Comparison of ENCODE assay signal across 34 cellular contexts in genomic region chr7:139948167-139948566, GRCh38.
"Had no signal": no experiment of that assay in that cellular context is flagged by ENCODE, and none has a peak within 500 bp of the region (broad histone marks: within the 10 kb centered on the region; RNA-seq: fewer than 3 reads in every experiment).

No MANE protein-coding gene starts in this region.

- H3K36me3 ChIP-seq: adrenal gland, ascending aorta, brain microvascular endothelial cell, breast epithelium, cardiac muscle cell had no signal

- H3K27me3 ChIP-seq: adrenal gland, ascending aorta, body of pancreas, breast epithelium, cardiac muscle cell had no signal

- H3K9me3 ChIP-seq: adrenal gland, body of pancreas had no signal

- H3K4me1 ChIP-seq: adrenal gland, ascending aorta, breast epithelium had no signal

- ATAC-seq: activated naive CD4-positive, alpha-beta T cell treated with anti-CD3 and anti-CD28 coated beads, Interleukin-2, amount 50 U/mL, for 72 hours; activated naive CD8-positive, alpha-beta T cell treated with anti-CD3 and anti-CD28 coated beads, Interleukin-2, amount 50 U/mL, for 24 hours; activated T-cell treated with anti-CD3 and anti-CD28 coated beads, Interleukin-2, amount 50 U/mL, for 4 hours; activated T-cell treated with anti-CD3 and anti-CD28 coated beads, Interleukin-2, amount 50 U/mL, for 72 hours; activated T-helper 17 cell treated with anti-CD3 and anti-CD28 coated beads, Interleukin-2, amount 50 U/mL, for 72 hours; body of pancreas had no signal

- DNase-seq: activated effector memory CD4-positive, alpha-beta T cell treated with anti-CD3 and anti-CD28 coated beads, Interleukin-2, amount 50 U/mL, for 16 hours; activated effector memory CD4-positive, alpha-beta T cell treated with Interleukin-2 at 50 U/mL for 16 hours; activated gamma-delta T cell; activated gamma-delta T cell treated with Interleukin-2 at 50 U/mL for 16 hours; activated naive CD4-positive, alpha-beta T cell; activated naive CD4-positive, alpha-beta T cell treated with anti-CD3 and anti-CD28 coated beads for 36 hours; activated naive CD4-positive, alpha-beta T cell treated with anti-CD3 and anti-CD28 coated beads, Interleukin-2, amount 10 ng/mL, durations not matched to agents 7 days and 5 days; activated naive CD4-positive, alpha-beta T cell treated with anti-CD3 and anti-CD28 coated beads, Interleukin-2, amount 50 U/mL, for 16 hours; activated naive CD4-positive, alpha-beta T cell treated with Interleukin-2 at 50 U/mL for 16 hours; activated naive CD8-positive, alpha-beta T cell treated with anti-CD3 and anti-CD28 coated beads for 36 hours; activated naive CD8-positive, alpha-beta T cell treated with anti-CD3 and anti-CD28 coated beads, Interleukin-2, amount 10 ng/mL, durations not matched to agents 7 days and 5 days; activated naive CD8-positive, alpha-beta T cell treated with anti-CD3 and anti-CD28 coated beads, Interleukin-2, amount 50 U/mL, for 24 hours; activated T-cell treated with anti-CD3 and anti-CD28 coated beads, Interleukin-2, amount 50 U/mL, for 1 hour; activated T-cell treated with anti-CD3 and anti-CD28 coated beads, Interleukin-2, amount 50 U/mL, for 24 hours; activated T-cell treated with anti-CD3 and anti-CD28 coated beads, Interleukin-2, amount 50 U/mL, for 4 hours; activated T-cell treated with anti-CD3 and anti-CD28 coated beads, Interleukin-2, amount 50 U/mL, for 48 hours; activated T-cell treated with anti-CD3 and anti-CD28 coated beads, Interleukin-2, amount 50 U/mL, for 72 hours; adrenal gland; amniotic stem cell; amygdala; anterior cingulate cortex; aorta; body of pancreas; brain microvascular endothelial cell; caudate nucleus; central memory CD4-positive, alpha-beta T cell; cerebellar nuclear complex had no signal

- H3K4me3 ChIP-seq: adrenal gland, ascending aorta, body of pancreas, breast epithelium, cardiac muscle cell had no signal

- H3K27ac ChIP-seq: adrenal gland, ascending aorta, body of pancreas, brain microvascular endothelial cell, breast epithelium, cardiac muscle cell had no signal

- FAIRE-seq: astrocyte, bronchial epithelial cell had no signal
